Comparison of ENCODE assay signal across 10 cellular contexts in genomic region chr1:16905856-16906702, GRCh38. TPM values are rescaled to one million over a fixed set of nuclear protein-coding genes. Genes with fewer than 3 reads are reported as not detected.
DNase-seq lines count a peak whose midpoint lies in the region; ATAC-seq, FAIRE-seq and TF ChIP-seq lines count a peak whose summit lies in the region.
"Had no signal": no experiment of that assay in that cellular context is flagged by ENCODE, and none has a peak within 500 bp of the region (broad histone marks: within the 10 kb centered on the region; RNA-seq: fewer than 3 reads in every experiment).

No MANE protein-coding gene starts in this region.

- H3K9ac ChIP-seq in HUES64 (ENCODE audit: low read depth, low read length) (peak overlapping the region; percentile 99; the same call in 1 of the 2 replicates), K562 (ENCODE audit: insufficient read depth in 1 of 2, low read depth in 2 of 2, low read length in 2 of 2) (peak overlapping the region in 1 of 2 experiments; percentile 18; a peak in 2 of 4 replicates), neuronal stem cell (ENCODE audit: low read depth, low read length, poor library complexity) (no peak overlapping the region)

- no peak overlapping the region for H3K4me3 ChIP-seq in AG10803 (ENCODE audit: low read length)
- H3K4me3 ChIP-seq in HUES64 (ENCODE audit: low read length) = 0 out of 2 replicates have a peak overlapping the region, but pooled peaks have one; percentile 1
- H3K4me3 ChIP-seq in K562 = no peak overlapping the region
- H3K4me3 ChIP-seq in neuronal stem cell (ENCODE audit: low read length in 2 of 2) = no peak overlapping the region

- no peak for ATAC-seq in K562
- no peak for ATAC-seq in HG03025 (IDR thresholded peaks at IDR 0.05; ENCODE audit: low FRiP score, unreplicated experiment)
- ATAC-seq in HG02870 (IDR thresholded peaks at IDR 0.05; ENCODE audit: unreplicated experiment) = no peak
- ATAC-seq in stimulated activated naive CD8-positive, alpha-beta T cell treated with anti-CD3 and anti-CD28 coated beads, Interleukin-15, Interleukin-2, amounts not matched to agents 100 U/mL and 50 U/mL, for 24 hours = no peak

- no peaks in the 10 kb centered on the region for H3K27me3 ChIP-seq in HUES64 (ENCODE audit: insufficient read depth, low read length)
- H3K27me3 ChIP-seq in K562 (ENCODE audit: control insufficient read depth in 2 of 2, insufficient read depth in 2 of 2, low read length in 2 of 2) = no peaks in the 10 kb centered on the region
- H3K27me3 ChIP-seq in neuronal stem cell (ENCODE audit: control insufficient read depth in 3 of 3, insufficient read depth in 3 of 3, low read depth in 1 of 3, low read length in 3 of 3) = no peaks in the 10 kb centered on the region

- H3K4ac ChIP-seq in neuronal stem cell (ENCODE audit: low read length) = no peak overlapping the region

- POLR2A ChIA-PET in K562 (lab: Yijun Ruan, JAX) = interaction anchor here (0.6 to 4.0 kb wide), 51 partner anchors 9 to 1362 kb away, joined by 3 to 71 read pairs (median 5); partner anchors contain the start of genes CROCC, RNU1-1, RNU1-2 and SDHB

- H2BK15ac ChIP-seq in neuronal stem cell (ENCODE audit: low read length) = no peak overlapping the region

- no peak overlapping the region for H2BK12ac ChIP-seq in neuronal stem cell (ENCODE audit: low read length)

- no TSS peak for BruUV-seq in K562 (replicated peaks; lab: Mats Ljungman, UMichigan)

- no peak overlapping the region for H4K91ac ChIP-seq in neuronal stem cell (ENCODE audit: low read depth, low read length, poor library complexity)

- intact Hi-C loops in K562 (cut with micrococcal nuclease) = loop anchor here (1.0 kb wide), 1 partner anchor 10 kb away; no protein-coding TSS in a partner anchor

- H3K18ac ChIP-seq in neuronal stem cell (ENCODE audit: low read length) = no peak overlapping the region

- in situ Hi-C loops in K562 (cut with MboI) = loop anchor here (25.0 kb wide), 1 partner anchor 294 kb away; the partner anchor contains the start of gene NBPF1

- H2BK5ac ChIP-seq in neuronal stem cell (ENCODE audit: low read length) = no peak overlapping the region

- CTCF ChIA-PET in K562 (lab: Yijun Ruan, JAX; ENCODE audit: low intra/inter-chr PET ratio) = no interaction called here

- TF ChIP-seq RAD21 in K562 (CRISPR knock-in tag; conservative IDR thresholded peaks at IDR 0.05 in 1 of 2, IDR thresholded peaks at IDR 0.05 in 1 of 2) = no peak

- H2BK120ac ChIP-seq in neuronal stem cell (ENCODE audit: low read depth, low read length) = no peak overlapping the region

- peak overlapping the region; percentile 52 for H3K4me2 ChIP-seq in K562 (ENCODE audit: insufficient read depth, low read length)
- H3K4me2 ChIP-seq in neuronal stem cell (ENCODE audit: insufficient read depth, low read length, poor library complexity, severe bottlenecking) = no peak overlapping the region

- H3K79me2 ChIP-seq in K562 (ENCODE audit: control insufficient read depth, insufficient read depth, low read length) = no peaks in the 10 kb centered on the region

- no peaks in the 10 kb centered on the region for H3K9me1 ChIP-seq in K562 (ENCODE audit: control insufficient read depth, insufficient read depth, low read length)

- TF ChIP-seq POLR2A in K562 (conservative IDR thresholded peaks at IDR 0.05) = no peak

- 83% methylated on average over 11 of the region's 11 CpGs for WGBS in HUES64
- WGBS in K562 (ENCODE audit: insufficient coverage, low coverage, missing lambda C conversion rate) = 43% methylated on average over 11 of the region's 11 CpGs
- no CpG with 5 or more reads among the region's 11 CpGs for WGBS in neuronal stem cell (ENCODE audit: extremely low coverage in 2 of 2, insufficient read length in 2 of 2, insufficient replicate concordance in 1 of 2), 2 donors

- H2AK5ac ChIP-seq in neuronal stem cell (ENCODE audit: low read depth, low read length) = no peak overlapping the region

- DNase-seq in AG10803 (ENCODE audit: low read depth) (peak; percentile 36), K562 (ENCODE audit: extremely low read depth in 1 of 4, low spot score in 3 of 4) (peak in 1 of 4 experiments; percentile 35), neuronal stem cell (ENCODE audit: low spot score) (no peak)
- DNase-seq in stimulated activated naive CD8-positive, alpha-beta T cell treated with anti-CD3 and anti-CD28 coated beads, Interleukin-15, Interleukin-2, amounts not matched to agents 100 U/mL and 50 U/mL, for 24 hours = no peak
- no peak for DNase-seq in central memory CD4-positive, alpha-beta T cell

- H3K79me1 ChIP-seq in neuronal stem cell (ENCODE audit: low read depth, low read length) = no peaks in the 10 kb centered on the region

- no peak overlapping the region for H3K23ac ChIP-seq in neuronal stem cell (ENCODE audit: low read depth, low read length, poor library complexity)

- no peak for TF ChIP-seq CTCF in AG10803 (conservative IDR thresholded peaks at IDR 0.05; ENCODE audit: low read length)
- TF ChIP-seq CTCF in K562 (IDR thresholded peaks at IDR 0.05 in 2 of 3, conservative IDR thresholded peaks at IDR 0.05 in 1 of 3; ENCODE audit: insufficient read depth in 2 of 3, low read depth in 1 of 3, low read length in 3 of 3) = no peak

- H4K20me1 ChIP-seq in K562 (replicated peaks; ENCODE audit: control insufficient read depth, insufficient read depth, low read length) = no peaks in the 10 kb centered on the region

- H3K14ac ChIP-seq in neuronal stem cell (ENCODE audit: low read length) = no peak overlapping the region

- H2AFZ ChIP-seq in K562 (ENCODE audit: low read depth, low read length) = peak overlapping the region; percentile 42; the same call in 1 of the 2 replicates
- peak overlapping the region; percentile 60 for H2AFZ ChIP-seq in neuronal stem cell (ENCODE audit: low read length)

- no peak for FAIRE-seq in K562 (lab: Jason Lieb, UNC)
- FAIRE-seq: H1 had no signal

- H4K8ac ChIP-seq in neuronal stem cell (ENCODE audit: low read depth, low read length) = no peak overlapping the region

- no peak for TF ChIP-seq EP300 in K562 (IDR thresholded peaks at IDR 0.05; ENCODE audit: low read length)

- no peaks in the 10 kb centered on the region for H3K9me3 ChIP-seq in HUES64 (ENCODE audit: insufficient read depth, low read depth, low read length)
- H3K9me3 ChIP-seq in K562 (replicated peaks; ENCODE audit: control insufficient read depth, insufficient read depth, low read depth, low read length) = 0 out of 2 replicates have a peak, but pooled peaks cover 7% of the 10 kb centered on the region
- peaks cover 5 to 8% of the 10 kb centered on the region in 2 donors for H3K9me3 ChIP-seq in neuronal stem cell (replicated peaks in 1 of 2; ENCODE audit: control insufficient read depth in 2 of 2, insufficient read depth in 1 of 2, low read depth in 1 of 2, low read length in 2 of 2)

- H3K36me3 ChIP-seq in HUES64 (ENCODE audit: insufficient read depth, low read length) = no peaks in the 10 kb centered on the region
- H3K36me3 ChIP-seq in K562 (ENCODE audit: control insufficient read depth, insufficient read depth, low read length) = no peaks in the 10 kb centered on the region
- no peaks in the 10 kb centered on the region for H3K36me3 ChIP-seq in neuronal stem cell (replicated peaks in 1 of 2; ENCODE audit: control insufficient read depth in 2 of 2, insufficient read depth in 2 of 2, low read length in 2 of 2)

- H3K4me1 ChIP-seq in HUES64 (ENCODE audit: insufficient read depth, low read length) (peaks cover 23% of the 10 kb centered on the region), K562 (replicated peaks in 1 of 2; ENCODE audit: control insufficient read depth in 2 of 2, insufficient read depth in 2 of 2, low read length in 2 of 2) (peaks cover 13 to 19% of the 10 kb centered on the region in 2 experiments; a peak in 4 of 5 replicates), neuronal stem cell (ENCODE audit: control insufficient read depth in 2 of 2, insufficient read depth in 1 of 2, low read depth in 1 of 2, low read length in 2 of 2) (peaks cover 1 to 7% of the 10 kb centered on the region in 2 donors)

- peak overlapping the region; percentile 50 for H3K27ac ChIP-seq in HUES64 (ENCODE audit: low read depth, low read length)
- H3K27ac ChIP-seq in K562 (ENCODE audit: extremely low read depth, low read depth, low read length) = peak overlapping the region; percentile 99
- H3K27ac ChIP-seq in neuronal stem cell (replicated peaks; ENCODE audit: low read length) = peak overlapping the region; percentile 88

RNA-seq across cellular contexts. Expression of gene RNU1-2, which starts 10.3 kb away (rescaled TPM):
- 27,992 TPM for polyA plus RNA-seq in HUES64 (2013, experiment 1 of 2)
- polyA plus RNA-seq in HUES64 (2013, experiment 2 of 2) = 20,955 TPM
- total RNA-seq in K562 (2011; cell fraction: chromatin; rRNA removed; ENCODE audit: low replicate concordance) = under 0.01 TPM in 2 replicates
- total RNA-seq in K562 (2011; cell fraction: nucleolus; rRNA removed) = under 0.01 and 21,200 TPM in 2 replicates
- under 0.01 and 24,158 TPM in 2 replicates for total RNA-seq in K562 (2011; cell fraction: nucleoplasm; rRNA removed)
- under 0.01 TPM in 2 replicates for total RNA-seq in K562 (2014; rRNA removed)
- total RNA-seq in K562 (2014; rRNA removed; fragmentation: Illumina TruSeq; extraction: Trizol) = 28,565 and 32,823 TPM in 2 replicates
- total RNA-seq in K562 (2015; rRNA removed; fragmentation: Illumina TruSeq; extraction: Trizol) = 20,456 and 27,045 TPM in 2 replicates
- total RNA-seq in K562 (2021) = 2,231 and 2,538 TPM in 2 replicates
- 83.9 TPM in 1 of 2 replicates, not detected in the other for polyA plus RNA-seq in K562 (2011; rRNA removed)
- polyA plus RNA-seq in K562 (2011; cell fraction: cytosol; rRNA removed) = under 0.01 TPM in 1 of 2 replicates, not detected in the other
- under 0.01 and 1,424 TPM in 2 replicates for polyA plus RNA-seq in K562 (2011; cell fraction: nucleus; rRNA removed)
- 25.1 TPM in 1 of 2 replicates, not detected in the other for polyA plus RNA-seq in K562 (2012)
- not detected in 2 replicates for polyA plus RNA-seq in K562 (2014; fragmentation: Illumina TruSeq; extraction: Trizol)
- polyA plus RNA-seq in K562 (2014; fragmentation: Nextera tagmentation; extraction: Ambion mirVana) = 1 to 10 TPM in 1 of 2 experiments, not detected in 1; 3.0 TPM
- not detected in 2 replicates for polyA plus RNA-seq in K562 (2014; rRNA removed)
- polyA minus RNA-seq in K562 (2011; rRNA and poly(A)+ RNA removed) = 10,756 and 20,531 TPM in 2 replicates
- polyA minus RNA-seq in K562 (2011; cell fraction: cytosol; rRNA and poly(A)+ RNA removed) = 58,964 and 66,171 TPM in 2 replicates
- polyA minus RNA-seq in K562 (2011; cell fraction: nucleus; rRNA and poly(A)+ RNA removed) = 66,769 and 85,880 TPM in 2 replicates
- 14.3 TPM for polyA plus RNA-seq in neuronal stem cell (2013, experiment 1 of 2)
- 15.9 TPM for polyA plus RNA-seq in neuronal stem cell (2013, experiment 2 of 2)
- polyA plus RNA-seq: IgD-negative memory B cell had no signal

RNA-seq across cellular contexts. Expression of gene CROCC, which starts 15.7 kb away (rescaled TPM):
- 20.0 TPM for polyA plus RNA-seq in HUES64 (2013, experiment 1 of 2)
- polyA plus RNA-seq in HUES64 (2013, experiment 2 of 2) = 23.8 TPM
- 51.0 and 132 TPM in 2 replicates for total RNA-seq in K562 (2011; cell fraction: chromatin; rRNA removed; ENCODE audit: low replicate concordance)
- 69.0 and 78.0 TPM in 2 replicates for total RNA-seq in K562 (2011; cell fraction: nucleolus; rRNA removed)
- 84.0 and 111 TPM in 2 replicates for total RNA-seq in K562 (2011; cell fraction: nucleoplasm; rRNA removed)
- total RNA-seq in K562 (2014; rRNA removed) (6.3 and 9.7 TPM in 2 replicates), K562 (2014; rRNA removed; fragmentation: Illumina TruSeq; extraction: Trizol) (1.9 and 3.0 TPM in 2 replicates), K562 (2015; rRNA removed; fragmentation: Illumina TruSeq; extraction: Trizol) (7.3 and 7.6 TPM in 2 replicates), K562 (2021) (9.3 and 10.4 TPM in 2 replicates)
- polyA plus RNA-seq in K562 (2011; rRNA removed) (8.6 and 15.2 TPM in 2 replicates), K562 (2014; fragmentation: Illumina TruSeq; extraction: Trizol) (7.8 and 8.4 TPM in 2 replicates), K562 (2014; fragmentation: Nextera tagmentation; extraction: Ambion mirVana) (under 1 TPM; 0.17 TPM), K562 (2014; rRNA removed) (14.4 and 15.4 TPM in 2 replicates)
- 5.8 and 6.7 TPM in 2 replicates for polyA plus RNA-seq in K562 (2011; cell fraction: cytosol; rRNA removed)
- 80.5 and 99.7 TPM in 2 replicates for polyA plus RNA-seq in K562 (2011; cell fraction: nucleus; rRNA removed)
- 10.2 and 16.9 TPM in 2 replicates for polyA plus RNA-seq in K562 (2012)
- polyA minus RNA-seq in K562 (2011; rRNA and poly(A)+ RNA removed) = 5.7 and 7.6 TPM in 2 replicates
- 2.3 and 2.7 TPM in 2 replicates for polyA minus RNA-seq in K562 (2011; cell fraction: cytosol; rRNA and poly(A)+ RNA removed)
- polyA minus RNA-seq in K562 (2011; cell fraction: nucleus; rRNA and poly(A)+ RNA removed) = 14.9 and 19.0 TPM in 2 replicates
- polyA plus RNA-seq in neuronal stem cell (2013, experiment 1 of 2) = 26.8 TPM
- polyA plus RNA-seq in neuronal stem cell (2013, experiment 2 of 2) = 24.4 TPM
